In genomic region chr4:76305971-76306881, GRCh38 we compare ENCODE assay signal across 8 cellular contexts. TPM values are rescaled to one million over a fixed set of nuclear protein-coding genes. Genes with fewer than 3 reads are reported as not detected.
DNase-seq lines count a peak whose midpoint lies in the region; ATAC-seq and TF ChIP-seq lines count a peak whose summit lies in the region.

STBD1 (plus strand) TSS chr4:76306733; CDS start chr4:76306770, 37 bp downstream.

- H3K9me3 ChIP-seq in hepatocyte (ENCODE audit: low read depth) = no peaks in the 10 kb centered on the region

- no peaks in the 10 kb centered on the region for H3K27me3 ChIP-seq in hepatocyte

- H3K9me2 ChIP-seq in hepatocyte (replicated peaks; ENCODE audit: insufficient read depth) = no peaks in the 10 kb centered on the region

- intact Hi-C loops in posterior vena cava (cut with DNase I) = loop anchor here (10.0 kb wide), 2 partner anchors 109 to 111 kb away; no protein-coding TSS in a partner anchor

- H4K20me1 ChIP-seq in hepatocyte (ENCODE audit: insufficient read depth, poor library complexity, severe bottlenecking) = no peaks in the 10 kb centered on the region

- peak; percentile 19 for DNase-seq in DMS 273 treated with DMSO at 0.1 percent for 48 hours (lab: John Stamatoyannopoulos, UW)
- DNase-seq in HS-27A (ENCODE audit: low read depth) = peak; percentile 38
- DNase-seq in SK-MEL-5 (ENCODE audit: low read depth, low spot score) = peak; percentile 13
- peak; percentile 74 for DNase-seq in astrocyte of the spinal cord (ENCODE audit: low read depth, low spot score)
- DNase-seq in hepatocyte (ENCODE audit: low spot score) = peak; percentile 91
- peak; percentile 91 for DNase-seq in posterior vena cava (ENCODE audit: low spot score)
- no peak for DNase-seq in NCI-H446 treated with DMSO at 0.1 percent for 48 hours (lab: John Stamatoyannopoulos, UW)

- H3K27ac ChIP-seq in hepatocyte = peak within 1 kb of the TSS; percentile 99

- TF ChIP-seq CTCF in astrocyte of the spinal cord (IDR thresholded peaks at IDR 0.05; ENCODE audit: low read depth, low read length) (no peak), hepatocyte (IDR thresholded peaks at IDR 0.05; ENCODE audit: poor library complexity) (no peak)

- peak within 1 kb of the TSS; percentile 74 for H3K4me3 ChIP-seq in astrocyte of the spinal cord (ENCODE audit: low read depth, low read length)
- H3K4me3 ChIP-seq in hepatocyte = peak within 1 kb of the TSS; percentile 77

- peaks cover 21% of the 10 kb centered on the region for H3K4me1 ChIP-seq in hepatocyte (ENCODE audit: insufficient read depth)

- H3K79me2 ChIP-seq in hepatocyte = peaks cover 62% of the 10 kb centered on the region

- 2% methylated on average over 75 of the region's 85 CpGs for WGBS in hepatocyte (ENCODE audit: low lambda C conversion rate, missing lambda C conversion rate)

- peak within 1 kb of the TSS; percentile 85 for H2AFZ ChIP-seq in hepatocyte

- ATAC-seq in GM21381 (IDR thresholded peaks at IDR 0.05; ENCODE audit: unreplicated experiment) = no peak

- in situ Hi-C loops in SK-MEL-5 (cut with HindIII; ENCODE audit: low pct_unique_long_range_greater_than_20kb, low sequenced_read_pairs) (no loop called here), astrocyte of the spinal cord (cut with HindIII; ENCODE audit: low sequenced_read_pairs) (no loop called here)

- H3K36me3 ChIP-seq in hepatocyte (replicated peaks; ENCODE audit: insufficient read depth, low read depth) = no peaks in the 10 kb centered on the region

- H3K4me2 ChIP-seq in hepatocyte = peak within 1 kb of the TSS; percentile 83

RNA-seq across cellular contexts. Expression of gene STBD1, which starts in this region (rescaled TPM):
- 0.29 and 1.2 TPM in 2 replicates for total RNA-seq in SK-MEL-5 (2014; rRNA removed; shearing (Covaris generic))
- 0.54 and 1.3 TPM in 2 replicates for polyA plus RNA-seq in SK-MEL-5 (2015; cell fraction: cytosol; rRNA removed)
- not detected in 2 replicates for polyA plus RNA-seq in SK-MEL-5 (2015; cell fraction: nucleus; rRNA removed)
- 26.5 and 34.2 TPM in 2 replicates for total RNA-seq in hepatocyte
- polyA plus RNA-seq in hepatocyte = 25.3 and 29.7 TPM in 2 replicates
- 10 to 100 TPM; 17.6 to 37.4 TPM for total RNA-seq in posterior vena cava
